ENCODE assay signal across 8 cellular contexts in the genomic region with DNA sequence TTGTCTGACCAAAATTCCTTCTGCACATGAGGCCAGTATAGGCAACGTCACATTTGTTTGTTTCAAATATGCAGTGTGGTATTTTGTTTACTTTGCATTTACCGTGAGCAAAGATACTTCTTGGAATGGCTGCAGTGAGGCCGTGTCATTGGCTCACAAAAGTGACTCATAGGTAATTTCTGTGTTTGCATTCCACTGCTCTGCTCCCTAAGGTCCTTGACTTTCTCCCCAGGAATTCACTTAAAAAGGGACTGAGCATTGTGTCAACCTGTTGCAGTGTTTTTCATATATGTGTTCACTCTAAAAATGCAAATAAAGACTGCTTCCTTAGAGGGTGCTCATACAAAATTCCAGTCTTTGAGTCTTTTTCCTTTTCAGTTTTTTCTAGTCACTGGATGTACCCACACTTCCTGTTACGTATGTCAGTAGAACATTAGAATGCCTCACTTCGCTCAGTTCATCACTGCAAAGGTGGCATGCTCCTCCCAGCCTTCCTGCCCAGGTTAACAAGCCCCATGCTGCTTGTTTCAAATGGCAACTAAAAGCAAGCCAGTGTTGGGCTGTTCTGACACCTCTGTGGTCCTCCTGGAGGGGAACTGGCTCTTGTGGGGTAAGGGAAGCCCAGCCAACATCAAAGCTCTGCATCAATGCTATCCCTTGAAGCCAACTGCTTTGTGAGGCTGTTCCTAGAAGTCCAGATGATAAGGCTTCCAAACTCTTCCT. TPM values are rescaled to one million over a fixed set of nuclear protein-coding genes. Genes with fewer than 3 reads are reported as not detected.
A peak's percentile ranks its signal among the peaks of the same experiment; 100 is the strongest.
DNase-seq lines count a peak whose midpoint lies in the region; ATAC-seq and TF ChIP-seq lines count a peak whose summit lies in the region.

No MANE protein-coding gene starts in this region.

- peaks cover 5% of the 10 kb centered on the region; the same call in 1 of the 2 replicates for H3K4me1 ChIP-seq in SJCRH30

- peaks cover 22% of the 10 kb centered on the region for H3K36me3 ChIP-seq in SJCRH30

- no peak overlapping the region for H3K4me3 ChIP-seq in SJCRH30

- no peak for TF ChIP-seq POLR2A in erythroblast (IDR thresholded peaks at IDR 0.05; ENCODE audit: low read length)

- H3K9me3 ChIP-seq in SJCRH30 (replicated peaks), result no peaks in the 10 kb centered on the region

- DNase-seq in DMS79 treated with DMSO at 0.1 percent for 48 hours (lab: John Stamatoyannopoulos, UW) (peak; percentile 13), DMS79 (lab: John Stamatoyannopoulos, UW) (no peak), SJCRH30 (no peak), caudate nucleus (lab: John Stamatoyannopoulos, UW) (peak in 6 of 61 donors; percentile 9 to 53 (median 14)), mucosa of gallbladder (ENCODE audit: low spot score) (peak; percentile 53), erythroblast (lab: John Stamatoyannopoulos, UW) (no peak)

- no peaks in the 10 kb centered on the region for H3K27me3 ChIP-seq in SJCRH30

- H3K27ac ChIP-seq in SJCRH30 (peak overlapping the region; percentile 43; the same call in 1 of the 2 replicates), caudate nucleus (ENCODE audit: low read depth, low read length) (peak overlapping the region; percentile 80)

- no peak for ATAC-seq in GM18867 (IDR thresholded peaks at IDR 0.05; ENCODE audit: unreplicated experiment)
- no peak for ATAC-seq in HG03521 (IDR thresholded peaks at IDR 0.05; ENCODE audit: unreplicated experiment)

RNA-seq across cellular contexts. Expression of gene C12orf76, which starts 9.1 kb away (rescaled TPM):
- 12.3 and 13.1 TPM in 2 replicates for total RNA-seq in SJCRH30 (2014; rRNA removed; shearing (Covaris generic))
- 21.2 TPM for total RNA-seq in mucosa of gallbladder

RNA-seq across cellular contexts. Expression of gene ANKRD13A, which starts 40.0 kb away (rescaled TPM):
- 32.7 and 37.4 TPM in 2 replicates for total RNA-seq in SJCRH30 (2014; rRNA removed; shearing (Covaris generic))
- 54.3 TPM for total RNA-seq in mucosa of gallbladder

RNA-seq across cellular contexts. Expression of gene GIT2, which starts 43.1 kb away (rescaled TPM):
- 31.4 and 38.0 TPM in 2 replicates for total RNA-seq in SJCRH30 (2014; rRNA removed; shearing (Covaris generic))
- 43.6 TPM for total RNA-seq in mucosa of gallbladder

Comparison
In these comparisons a context has a peak if more than half of its experiments do, and no peak if none do; other contexts are left out.
1. DNase-seq: peak in DMS79 treated with DMSO at 0.1 percent for 48 hours (single experiment) and mucosa of gallbladder (single experiment); none in DMS79 (single experiment), SJCRH30 (0 of 2) and erythroblast (0 of 2).